In the genomic region with DNA sequence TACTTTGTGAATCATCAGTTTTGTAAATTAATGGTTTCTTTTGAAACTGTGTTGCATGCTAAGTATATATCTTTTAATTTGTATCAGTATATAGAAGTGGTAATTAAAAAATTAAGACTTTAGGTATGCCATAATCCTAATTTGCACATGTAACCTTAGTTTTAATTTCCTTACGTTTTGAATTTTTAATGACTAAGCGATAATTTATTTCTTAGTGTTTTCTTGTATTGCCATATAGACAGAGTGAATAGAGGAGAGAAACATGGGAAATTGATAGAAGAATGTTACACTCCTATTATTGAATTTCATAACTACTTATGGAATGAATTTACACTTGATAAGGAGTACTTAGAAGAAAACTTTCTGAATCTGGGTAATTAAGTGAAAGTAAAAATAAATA, we compare ENCODE assay signal across 2 cellular contexts.
TF ChIP-seq lines count a peak whose summit lies in the region.

No MANE protein-coding gene starts in this region.

TF ChIP-seq in HepG2, 621 proteins besides CTCF, POLR2A, EP300 and RAD21:
- peak; percentile 32 to 81; a peak in 2 of 4 replicates for TF ChIP-seq MAFK (conservative IDR thresholded peaks at IDR 0.05 in 1 of 2, IDR thresholded peaks at IDR 0.05 in 1 of 2; ENCODE audit: low read length in 2 of 2)
- TF ChIP-seq ZFP62 (CRISPR knock-in tag; IDR thresholded peaks at IDR 0.05) = no peak
- TF ChIP-seq NFE2L2 (IDR thresholded peaks at IDR 0.05; ENCODE audit: low read length) = peak; percentile 19; the same call in 1 of the 2 replicates
- TF ChIP-seq MAFF (IDR thresholded peaks at IDR 0.05; ENCODE audit: low read depth, low read length) = peak; percentile 70; the same call in 1 of the 2 replicates
- no peak for TF ChIP-seq ATF7-NPFF (CRISPR knock-in tag; IDR thresholded peaks at IDR 0.05; ENCODE audit: low read depth)

TF ChIP-seq in K562, 482 proteins besides CTCF, POLR2A, EP300 and RAD21:
- peak; percentile 73 for TF ChIP-seq ZNF316 (IDR thresholded peaks at IDR 0.05)
- no peak for TF ChIP-seq HLTF (IDR thresholded peaks at IDR 0.05)
- TF ChIP-seq MAFG (tag; conservative IDR thresholded peaks at IDR 0.05) = peak; percentile 23; the same call in 1 of the 2 replicates
- TF ChIP-seq C11orf30 (IDR thresholded peaks at IDR 0.05; ENCODE audit: low read depth) = peak; percentile 54
